Comparison of ENCODE assay signal across 17 cellular contexts in genomic region chr9:137787376-137787775, GRCh38.
DNase-seq lines count a peak whose midpoint lies in the region; ATAC-seq and TF ChIP-seq lines count a peak whose summit lies in the region.
"Had no signal": no experiment of that assay in that cellular context is flagged by ENCODE, and none has a peak within 500 bp of the region (broad histone marks: within the 10 kb centered on the region; RNA-seq: fewer than 3 reads in every experiment).

No MANE protein-coding gene starts in this region.

- H3K23ac ChIP-seq in neuronal stem cell (ENCODE audit: low read depth, low read length, poor library complexity), result no peak overlapping the region

- no peak for TF ChIP-seq CTCF in chondrocyte (IDR thresholded peaks at IDR 0.05)

- H3K4me1 Mint-ChIP-seq in chondrocyte (ENCODE audit: low read depth), result peaks cover 9% of the 10 kb centered on the region
- peaks cover 30% of the 10 kb centered on the region for H3K4me1 Mint-ChIP-seq in stimulated activated effector memory CD8-positive, alpha-beta T cell treated with anti-CD3 and anti-CD28 coated beads, Interleukin-12 subunit alpha, Interleukin-12 subunit beta, amount 100 ng/mL, for 72 hours

- no peak overlapping the region for H3K9ac ChIP-seq in neuronal stem cell (ENCODE audit: low read depth, low read length, poor library complexity)
- H3K9ac ChIP-seq: KMS-11 had no signal

- DNase-seq in Jurkat, Clone E6-1 (ENCODE audit: low read depth, low spot score), result peak; percentile 3
- DNase-seq in chondrocyte (ENCODE audit: low spot score) (peak; percentile 75), neuronal stem cell (ENCODE audit: low spot score) (no peak), HCEC 1CT (no peak)
- no peak for DNase-seq in stimulated activated effector memory CD8-positive, alpha-beta T cell treated with anti-CD3 and anti-CD28 coated beads, Interleukin-12 subunit alpha, Interleukin-12 subunit beta, amount 100 ng/mL, for 72 hours (ENCODE audit: low spot score in 2 of 2)
- no peak for DNase-seq in stimulated activated CD4-positive, alpha-beta T cell treated with anti-CD3 and anti-CD28 coated beads, Interleukin-1b, Interleukin-23, amount 100 ng/mL, for 48 hours
- DNase-seq: ACHN, DMS79 treated with DMSO at 0.1 percent for 48 hours, NCI-H1417 treated with DMSO at 0.1 percent for 48 hours, NCI-H2029 treated with DMSO at 0.1 percent for 48 hours, NCI-H2171, SW 1271 had no signal

- H2AFZ ChIP-seq in neuronal stem cell (ENCODE audit: low read length), result no peak overlapping the region

- H3K79me1 ChIP-seq in neuronal stem cell (ENCODE audit: low read depth, low read length), result peaks cover 23% of the 10 kb centered on the region

- no peak overlapping the region for H3K4me3 Mint-ChIP-seq in chondrocyte (ENCODE audit: unreplicated experiment)
- no peak overlapping the region for H3K4me3 Mint-ChIP-seq in stimulated activated effector memory CD8-positive, alpha-beta T cell treated with anti-CD3 and anti-CD28 coated beads, Interleukin-12 subunit alpha, Interleukin-12 subunit beta, amount 100 ng/mL, for 72 hours

- H2BK15ac ChIP-seq in neuronal stem cell (ENCODE audit: low read length), result no peak overlapping the region

- no peak overlapping the region for H4K91ac ChIP-seq in neuronal stem cell (ENCODE audit: low read depth, low read length, poor library complexity)

- H3K27me3 Mint-ChIP-seq in chondrocyte (ENCODE audit: low read depth), result no peaks in the 10 kb centered on the region

- H3K9me3 Mint-ChIP-seq in chondrocyte (ENCODE audit: low read depth), result no peaks in the 10 kb centered on the region
- H3K9me3 Mint-ChIP-seq in stimulated activated effector memory CD8-positive, alpha-beta T cell treated with anti-CD3 and anti-CD28 coated beads, Interleukin-12 subunit alpha, Interleukin-12 subunit beta, amount 100 ng/mL, for 72 hours, result no peaks in the 10 kb centered on the region

- peaks cover 25 to 91% of the 10 kb centered on the region in 2 donors for H3K36me3 ChIP-seq in neuronal stem cell (replicated peaks in 1 of 2; ENCODE audit: control insufficient read depth in 2 of 2, insufficient read depth in 2 of 2, low read length in 2 of 2)

- no peak overlapping the region for H2BK120ac ChIP-seq in neuronal stem cell (ENCODE audit: low read depth, low read length)

- ATAC-seq in stimulated activated effector memory CD8-positive, alpha-beta T cell treated with anti-CD3 and anti-CD28 coated beads, Interleukin-12 subunit alpha, Interleukin-12 subunit beta, amount 100 ng/mL, for 72 hours, result no peak
- ATAC-seq in GM21390 (IDR thresholded peaks at IDR 0.05; ENCODE audit: unreplicated experiment), result no peak
- no peak for ATAC-seq in GM19467 (IDR thresholded peaks at IDR 0.05; ENCODE audit: unreplicated experiment)
- ATAC-seq: Panc1 had no signal

- no peak overlapping the region for H3K27ac Mint-ChIP-seq in chondrocyte (ENCODE audit: unreplicated experiment)
- peak overlapping the region; percentile 66 for H3K27ac Mint-ChIP-seq in stimulated activated effector memory CD8-positive, alpha-beta T cell treated with anti-CD3 and anti-CD28 coated beads, Interleukin-12 subunit alpha, Interleukin-12 subunit beta, amount 100 ng/mL, for 72 hours

- no peak overlapping the region for H3K4ac ChIP-seq in neuronal stem cell (ENCODE audit: low read length)

- H2BK5ac ChIP-seq in neuronal stem cell (ENCODE audit: low read length), result peak overlapping the region; percentile 21

- H3K4me3 ChIP-seq in Jurkat, Clone E6-1 (ENCODE audit: low read length), result no peak overlapping the region
- H3K4me3 ChIP-seq in neuronal stem cell (ENCODE audit: low read length in 2 of 2), result no peak overlapping the region

- H4K8ac ChIP-seq in neuronal stem cell (ENCODE audit: low read depth, low read length), result no peak overlapping the region

- no CpG with 5 or more reads among the region's 14 CpGs for WGBS in neuronal stem cell (ENCODE audit: extremely low coverage in 2 of 2, insufficient read length in 2 of 2, insufficient replicate concordance in 1 of 2), 2 donors

- H2AK5ac ChIP-seq in neuronal stem cell (ENCODE audit: low read depth, low read length), result no peak overlapping the region

- peaks cover 30% of the 10 kb centered on the region for H3K36me3 Mint-ChIP-seq in chondrocyte (ENCODE audit: low read depth)
- H3K36me3 Mint-ChIP-seq in stimulated activated effector memory CD8-positive, alpha-beta T cell treated with anti-CD3 and anti-CD28 coated beads, Interleukin-12 subunit alpha, Interleukin-12 subunit beta, amount 100 ng/mL, for 72 hours, result peaks cover 60% of the 10 kb centered on the region

- no peaks in the 10 kb centered on the region for H3K27me3 ChIP-seq in neuronal stem cell (ENCODE audit: control insufficient read depth in 3 of 3, insufficient read depth in 3 of 3, low read depth in 1 of 3, low read length in 3 of 3)

- peaks cover 1 to 6% of the 10 kb centered on the region in 2 donors for H3K9me3 ChIP-seq in neuronal stem cell (replicated peaks in 1 of 2; ENCODE audit: control insufficient read depth in 2 of 2, insufficient read depth in 1 of 2, low read depth in 1 of 2, low read length in 2 of 2)

- H3K18ac ChIP-seq in neuronal stem cell (ENCODE audit: low read length), result peak overlapping the region; percentile 46

- H3K27ac ChIP-seq in neuronal stem cell (replicated peaks; ENCODE audit: low read length), result no peak overlapping the region
- H3K27ac ChIP-seq: C4-2B, KMS-11 had no signal

- H3K4me1 ChIP-seq in neuronal stem cell (ENCODE audit: control insufficient read depth in 2 of 2, insufficient read depth in 1 of 2, low read depth in 1 of 2, low read length in 2 of 2), result peaks cover 7 to 16% of the 10 kb centered on the region in 2 donors

- no peak overlapping the region for H2BK12ac ChIP-seq in neuronal stem cell (ENCODE audit: low read length)

- no peak overlapping the region for H3K4me2 ChIP-seq in neuronal stem cell (ENCODE audit: insufficient read depth, low read length, poor library complexity, severe bottlenecking)
- H3K4me2 ChIP-seq: KMS-11 had no signal

- no peak overlapping the region for H3K14ac ChIP-seq in neuronal stem cell (ENCODE audit: low read length)

Comparison
In these comparisons a context has a peak if more than half of its experiments do, and no peak if none do; other contexts are left out.
1. DNase-seq: peak in Jurkat, Clone E6-1 (single experiment) and chondrocyte (single experiment); none in neuronal stem cell (single experiment), stimulated activated effector memory CD8-positive, alpha-beta T cell treated with anti-CD3 and anti-CD28 coated beads, Interleukin-12 subunit alpha, Interleukin-12 subunit beta, amount 100 ng/mL, for 72 hours (0 of 2), stimulated activated CD4-positive, alpha-beta T cell treated with anti-CD3 and anti-CD28 coated beads, Interleukin-1b, Interleukin-23, amount 100 ng/mL, for 48 hours (single experiment) and HCEC 1CT (single experiment).